10 cellular contexts compared by ENCODE assay signal in the genomic region with DNA sequence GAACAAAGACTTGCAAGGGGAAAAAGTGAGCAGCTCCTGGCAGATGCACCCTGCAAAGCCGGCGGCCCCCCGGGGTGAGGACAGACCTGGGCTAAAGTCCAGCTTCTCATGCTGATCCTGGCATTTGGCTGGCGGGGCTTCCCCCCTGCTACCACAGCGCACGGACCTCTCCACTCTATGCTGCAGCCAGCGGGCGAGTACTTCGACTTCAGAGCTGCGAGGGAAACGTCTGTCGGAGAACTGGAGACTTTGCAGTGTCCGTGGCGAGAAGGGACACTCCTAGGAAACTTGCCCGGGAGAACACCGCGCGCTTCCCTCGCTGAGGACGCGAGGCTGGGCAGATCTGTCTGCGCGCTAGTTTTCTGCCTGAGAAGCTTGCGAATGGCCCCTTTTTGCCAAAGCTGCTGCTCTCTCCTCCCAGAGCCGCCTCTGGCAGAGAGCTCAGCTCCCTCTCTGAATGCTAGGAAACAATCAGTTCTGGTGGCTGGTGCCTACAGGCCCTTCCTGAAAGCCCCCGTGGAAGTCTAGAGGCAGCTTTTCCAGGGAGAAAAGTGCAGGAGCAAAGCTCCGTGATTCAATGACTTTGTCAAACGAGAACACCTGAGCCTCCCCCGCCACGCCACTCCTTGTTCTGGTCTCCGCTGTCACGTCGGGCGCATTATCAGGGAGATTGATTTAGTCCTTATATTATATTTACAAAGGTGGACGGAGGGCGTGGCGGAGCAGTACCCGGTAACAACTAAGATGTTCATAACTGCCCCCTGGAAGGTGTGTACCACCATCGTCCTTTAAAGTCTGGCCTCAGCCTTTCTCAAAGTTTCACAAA.
A peak's percentile ranks its signal among the peaks of the same experiment; 100 is the strongest.
DNase-seq lines count a peak whose midpoint lies in the region; ATAC-seq and TF ChIP-seq lines count a peak whose summit lies in the region.
"Had no signal": no experiment of that assay in that cellular context is flagged by ENCODE, and none has a peak within 500 bp of the region (broad histone marks: within the 10 kb centered on the region; RNA-seq: fewer than 3 reads in every experiment).

No MANE protein-coding gene starts in this region.

- WGBS in hepatocyte (ENCODE audit: low lambda C conversion rate, missing lambda C conversion rate) = 21% methylated on average over 39 of the region's 39 CpGs

- ATAC-seq in omental fat pad (ENCODE audit: low FRiP score) (peak; percentile 57), GM18907 (IDR thresholded peaks at IDR 0.05; ENCODE audit: unreplicated experiment) (no peak), HG02610 (IDR thresholded peaks at IDR 0.05; ENCODE audit: unreplicated experiment) (no peak)

- no peak overlapping the region for H3K27ac ChIP-seq in hepatocyte
- H3K27ac ChIP-seq: adrenal gland, SK-N-MC had no signal

- peak overlapping the region; percentile 79 for H3K4me2 ChIP-seq in hepatocyte

- peaks cover 38% of the 10 kb centered on the region for H3K27me3 ChIP-seq in hepatocyte

- H3K4me1 ChIP-seq in ES-I3 (ENCODE audit: insufficient read depth, low read length) (peaks cover 4% of the 10 kb centered on the region; the same call in 1 of the 2 replicates), hepatocyte (ENCODE audit: insufficient read depth) (no peaks in the 10 kb centered on the region)
- H3K4me1 ChIP-seq: adrenal gland had no signal

- H3K9ac ChIP-seq in ES-I3 (ENCODE audit: low read depth, low read length) = peak overlapping the region; percentile 44; the same call in 1 of the 2 replicates

- H3K36me3 ChIP-seq in ES-I3 (ENCODE audit: insufficient read depth, low read length) (no peaks in the 10 kb centered on the region; the same call in 1 of the 2 replicates), hepatocyte (replicated peaks; ENCODE audit: insufficient read depth, low read depth) (no peaks in the 10 kb centered on the region)
- H3K36me3 ChIP-seq: adrenal gland had no signal

- DNase-seq in NCI-H774 (lab: John Stamatoyannopoulos, UW) = peak; percentile 51
- DNase-seq in hepatocyte (ENCODE audit: low spot score) = peak; percentile 35
- no peak for DNase-seq in omental fat pad (ENCODE audit: low spot score)
- no peak for DNase-seq in OCI-M2 (lab: John Stamatoyannopoulos, UW; ENCODE audit: unreplicated experiment)
- DNase-seq in NCI-H1694 (lab: John Stamatoyannopoulos, UW) = no peak
- DNase-seq: adrenal gland had no signal

- TF ChIP-seq CTCF in hepatocyte (IDR thresholded peaks at IDR 0.05; ENCODE audit: poor library complexity) = no peak
- no peak for TF ChIP-seq CTCF in omental fat pad (IDR thresholded peaks at IDR 0.05)

- peak overlapping the region; percentile 39 for H3K4me3 ChIP-seq in hepatocyte
- H3K4me3 ChIP-seq: adrenal gland, SK-N-MC had no signal

- H2AFZ ChIP-seq in hepatocyte = peak overlapping the region; percentile 47

- no peaks in the 10 kb centered on the region for H3K9me2 ChIP-seq in hepatocyte (replicated peaks; ENCODE audit: insufficient read depth)

- no peaks in the 10 kb centered on the region for H4K20me1 ChIP-seq in hepatocyte (ENCODE audit: insufficient read depth, poor library complexity, severe bottlenecking)

- no peaks in the 10 kb centered on the region for H3K79me2 ChIP-seq in hepatocyte

- no peaks in the 10 kb centered on the region for H3K9me3 ChIP-seq in ES-I3 (ENCODE audit: control insufficient read depth, insufficient read depth, low read length)
- H3K9me3 ChIP-seq in hepatocyte (ENCODE audit: low read depth) = no peaks in the 10 kb centered on the region
- H3K9me3 ChIP-seq: adrenal gland had no signal

Comparison
In these comparisons a context has a peak if more than half of its experiments do, and no peak if none do; other contexts are left out.
1. DNase-seq: peak in NCI-H774 (single experiment) and hepatocyte (single experiment); none in omental fat pad (single experiment), OCI-M2 (single experiment) and NCI-H1694 (single experiment).